In the genomic region with DNA sequence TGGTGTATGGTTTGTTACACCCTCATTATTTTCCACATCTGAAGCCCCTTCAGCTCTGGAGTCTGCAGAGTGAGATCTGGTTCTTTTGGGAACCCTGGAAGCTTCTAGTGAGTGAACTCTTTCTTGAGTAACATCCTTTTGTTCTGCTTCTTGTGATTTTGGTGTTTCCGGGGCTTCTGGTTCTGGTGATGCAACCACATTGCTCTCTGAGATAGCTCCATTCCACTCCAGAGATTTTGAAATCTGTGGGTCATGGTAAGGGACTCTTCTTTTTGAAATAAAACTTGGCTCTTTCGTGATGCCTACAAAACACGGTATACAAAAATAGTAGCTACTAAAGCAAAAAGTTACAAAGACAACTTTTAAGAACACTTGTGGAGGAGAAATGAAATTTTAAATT, we compare ENCODE assay signal across 20 cellular contexts. TPM values are rescaled to one million over a fixed set of nuclear protein-coding genes. Genes with fewer than 3 reads are reported as not detected.
DNase-seq lines count a peak whose midpoint lies in the region; TF ChIP-seq lines count a peak whose summit lies in the region.
"Had no signal": no experiment of that assay in that cellular context is flagged by ENCODE, and none has a peak within 500 bp of the region (broad histone marks: within the 10 kb centered on the region; RNA-seq: fewer than 3 reads in every experiment).

No MANE protein-coding gene starts in this region.

- H3K27me3 ChIP-seq in uterus, result no peaks in the 10 kb centered on the region

- no peak overlapping the region for H3K4me3 ChIP-seq in uterus

- peaks cover 0 to 6% of the 10 kb centered on the region in 2 donors for H3K4me1 ChIP-seq in uterus

- no peak overlapping the region for H3K4me3 Mint-ChIP-seq in activated naive CD4-positive, alpha-beta T cell treated with anti-CD3 and anti-CD28 coated beads for 36 hours
- H3K4me3 Mint-ChIP-seq: CD8-positive, alpha-beta memory T cell had no signal

- peaks cover 25% of the 10 kb centered on the region for H3K4me1 Mint-ChIP-seq in activated naive CD4-positive, alpha-beta T cell treated with anti-CD3 and anti-CD28 coated beads for 36 hours (ENCODE audit: low read depth)

- TF ChIP-seq CTCF in uterus (IDR thresholded peaks at IDR 0.05), result no peak

- H3K36me3 ChIP-seq in uterus, result no peaks in the 10 kb centered on the region

- H3K9me3 ChIP-seq in uterus, result no peaks in the 10 kb centered on the region

- H3K36me3 Mint-ChIP-seq in activated naive CD4-positive, alpha-beta T cell treated with anti-CD3 and anti-CD28 coated beads for 36 hours (ENCODE audit: low read depth), result peaks cover 14% of the 10 kb centered on the region

- peak overlapping the region; percentile 33 for H3K27ac ChIP-seq in temporal lobe (ENCODE audit: low read depth, low read length)
- no peak overlapping the region for H3K27ac ChIP-seq in uterus

- no peaks in the 10 kb centered on the region for H3K27me3 Mint-ChIP-seq in activated naive CD4-positive, alpha-beta T cell treated with anti-CD3 and anti-CD28 coated beads for 36 hours (ENCODE audit: low read depth)
- H3K27me3 Mint-ChIP-seq: CD8-positive, alpha-beta memory T cell had no signal

- peak overlapping the region; percentile 27 for H3K27ac Mint-ChIP-seq in activated naive CD4-positive, alpha-beta T cell treated with anti-CD3 and anti-CD28 coated beads for 36 hours

- intact Hi-C loops in activated naive CD4-positive, alpha-beta T cell treated with anti-CD3 and anti-CD28 coated beads for 36 hours (cut with micrococcal nuclease), result no loop called here
- intact Hi-C loops in uterus (cut with DNase I; ENCODE audit: low total_unique reads), result no loop called here

- TF ChIP-seq POLR2A in uterus (IDR thresholded peaks at IDR 0.05), result no peak

- H3K9me3 Mint-ChIP-seq in activated naive CD4-positive, alpha-beta T cell treated with anti-CD3 and anti-CD28 coated beads for 36 hours, result no peaks in the 10 kb centered on the region
- H3K9me3 Mint-ChIP-seq: CD8-positive, alpha-beta memory T cell had no signal

- no peak for DNase-seq in activated naive CD4-positive, alpha-beta T cell treated with anti-CD3 and anti-CD28 coated beads for 36 hours
- no peak for DNase-seq in activated naive CD4-positive, alpha-beta T cell (lab: John Stamatoyannopoulos, UW)
- DNase-seq in SIG-M5 treated with dmso at 0.1 percent for 504 hours (lab: John Stamatoyannopoulos, UW; ENCODE audit: unreplicated experiment) (peak; percentile 95), fibroblast of gingiva (ENCODE audit: low read depth) (peak; percentile 41), activated T-cell treated with anti-CD3 and anti-CD28 coated beads for 4 hours (no peak), uterus (no peak), cerebellar cortex (ENCODE audit: low spot score) (no peak)
- DNase-seq: 8988T; CD8-positive, alpha-beta memory T cell; DMS79 treated with DMSO at 0.1 percent for 48 hours; HCEC 1CT; IMR-90; Kasumi-1; NCI-H1436 treated with DMSO at 0.1 percent for 48 hours; NCI-H2029 treated with DMSO at 0.1 percent for 48 hours; NCI-H2171 treated with DMSO at 0.1 percent for 48 hours; NCI-H446 treated with DMSO at 0.1 percent for 48 hours; NK-92 treated with Interleukin-12 subunit alpha and Interleukin-12 subunit beta, amount 100 ng/mL, for 24 hours; PC-3 had no signal

- CTCF ChIA-PET in activated naive CD4-positive, alpha-beta T cell treated with anti-CD3 and anti-CD28 coated beads for 36 hours (lab: Charles Lee), result interaction anchor here (0.9 to 1.8 kb wide), 2 partner anchors 9 to 25 kb away, joined by 3 to 6 read pairs; no protein-coding TSS in a partner anchor

RNA-seq across cellular contexts. Expression of a gene that starts 5.4 kb away (rescaled TPM):
- total RNA-seq in activated naive CD4-positive, alpha-beta T cell treated with anti-CD3 and anti-CD28 coated beads for 36 hours, result 10 to 100 TPM; 16.5 to 20.8 TPM
- total RNA-seq in temporal lobe, result 16.2 TPM
- total RNA-seq in uterus, result 10 to 100 TPM; 16.1 to 67.5 (median 31.5) TPM

Comparison
In these comparisons a context has a peak if more than half of its experiments do, and no peak if none do; other contexts are left out.
1. DNase-seq: peak in SIG-M5 treated with dmso at 0.1 percent for 504 hours (single experiment) and fibroblast of gingiva (single experiment); none in activated naive CD4-positive, alpha-beta T cell treated with anti-CD3 and anti-CD28 coated beads for 36 hours (single experiment), activated naive CD4-positive, alpha-beta T cell (0 of 4), activated T-cell treated with anti-CD3 and anti-CD28 coated beads for 4 hours (single experiment), uterus (0 of 2) and cerebellar cortex (single experiment).